ENCODE assay signal across 28 cellular contexts in the genomic region with DNA sequence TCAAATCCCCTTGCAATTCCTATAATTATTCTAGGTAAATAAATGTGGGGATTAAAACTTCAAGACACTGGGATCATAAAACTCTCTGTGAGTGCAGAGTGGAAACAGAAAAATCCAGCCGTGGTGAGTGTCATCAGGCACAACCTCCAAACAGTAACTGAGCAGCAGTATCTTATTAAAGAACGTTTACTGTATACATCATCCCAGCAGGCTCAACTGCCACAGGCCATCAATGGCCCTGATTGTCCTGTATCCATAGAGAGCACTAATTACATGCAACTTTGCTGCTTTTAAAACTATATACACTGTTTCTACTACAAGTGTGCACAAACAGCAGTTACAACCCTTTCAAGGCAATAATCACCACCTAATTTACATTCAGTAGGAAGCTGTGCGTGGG. TPM values are rescaled to one million over a fixed set of nuclear protein-coding genes. Genes with fewer than 3 reads are reported as not detected.
DNase-seq lines count a peak whose midpoint lies in the region; ATAC-seq and TF ChIP-seq lines count a peak whose summit lies in the region.
"Had no signal": no experiment of that assay in that cellular context is flagged by ENCODE, and none has a peak within 500 bp of the region (broad histone marks: within the 10 kb centered on the region; RNA-seq: fewer than 3 reads in every experiment).

No MANE protein-coding gene starts in this region.

- DNase-seq in NCI-H82 (lab: John Stamatoyannopoulos, UW) (peak; percentile 25), NCI-H82 treated with DMSO at 0.1 percent for 48 hours (lab: John Stamatoyannopoulos, UW; ENCODE audit: unreplicated experiment) (no peak), NCI-H2081 (lab: John Stamatoyannopoulos, UW) (peak; percentile 20 to 81), esophagus muscularis mucosa (ENCODE audit: extremely low spot score) (no peak)
- no peak for DNase-seq in activated naive CD4-positive, alpha-beta T cell (lab: John Stamatoyannopoulos, UW)
- DNase-seq: activated CD4-positive, alpha-beta T cell treated with anti-CD3 and anti-CD28 coated beads for 4 hours; activated CD8-positive, alpha-beta T cell treated with anti-CD3 and anti-CD28 coated beads, Interleukin-2, amount 10 ng/mL, durations not matched to agents 7 days and 5 days; activated naive CD4-positive, alpha-beta T cell treated with anti-CD3 and anti-CD28 coated beads, Interleukin-2, amount 50 U/mL, for 16 hours; AML-193; CD4-positive, alpha-beta T cell; H7; left lung; mesendoderm; MM.1S; NCI-H1694; NCI-H774; right cardiac atrium; stimulated activated CD4-positive, alpha-beta T cell treated with anti-CD3 and anti-CD28 coated beads, Interleukin-1b, Interleukin-23, amount 100 ng/mL, for 48 hours; T1000; uterus had no signal

- H3K4me3 ChIP-seq in esophagus muscularis mucosa, result no peak overlapping the region
- H3K4me3 ChIP-seq: breast epithelium, left lung, uterus had no signal

- no peak for ATAC-seq in GM21390 (IDR thresholded peaks at IDR 0.05; ENCODE audit: unreplicated experiment)
- ATAC-seq: activated CD8-positive, alpha-beta T cell treated with anti-CD3 and anti-CD28 coated beads, Interleukin-2, amount 10 ng/mL, durations not matched to agents 7 days and 5 days; activated T-helper 17 cell treated with anti-CD3 and anti-CD28 coated beads, Interleukin-2, amount 50 U/mL, for 72 hours; left lung; right cardiac atrium had no signal

- no peaks in the 10 kb centered on the region for H3K36me3 ChIP-seq in esophagus muscularis mucosa
- H3K36me3 ChIP-seq: breast epithelium, left lung, uterus had no signal

- no peak for TF ChIP-seq POLR2A in esophagus muscularis mucosa (IDR thresholded peaks at IDR 0.05; ENCODE audit: low read depth)

- no peaks in the 10 kb centered on the region for H3K9me3 ChIP-seq in esophagus muscularis mucosa
- H3K9me3 ChIP-seq: breast epithelium, left lung, uterus had no signal

- WGBS in esophagus muscularis mucosa, result 70% methylated on average over 3 of the region's 3 CpGs

- H3K4me1 ChIP-seq in esophagus muscularis mucosa, result peaks cover 4 to 29% (median 12%) of the 10 kb centered on the region in 4 donors
- H3K4me1 ChIP-seq: breast epithelium, uterus had no signal

- intact Hi-C loops in esophagus muscularis mucosa (cut with DNase I), result no loop called here

- no peak for TF ChIP-seq CTCF in esophagus muscularis mucosa (IDR thresholded peaks at IDR 0.05)

- H3K27ac ChIP-seq in cingulate gyrus (ENCODE audit: low read depth, low read length) (peak overlapping the region; percentile 43), temporal lobe (ENCODE audit: low read depth, low read length) (peak overlapping the region; percentile 30), esophagus muscularis mucosa (replicated peaks in 1 of 4) (no peak overlapping the region)
- H3K27ac ChIP-seq: breast epithelium, HL-60, KMS-11, left lung, uterus, VCaP had no signal

- no peaks in the 10 kb centered on the region for H3K27me3 ChIP-seq in esophagus muscularis mucosa
- H3K27me3 ChIP-seq: breast epithelium, left lung, uterus had no signal

- TF ChIP-seq EP300 in esophagus muscularis mucosa (IDR thresholded peaks at IDR 0.05), result no peak

RNA-seq across cellular contexts. Expression of a gene that starts 23.9 kb away (rescaled TPM):
- 38.1 TPM for total RNA-seq in temporal lobe
- total RNA-seq in esophagus muscularis mucosa, result 10 to 100 TPM in 2 of 4 donors, 1 to 10 TPM in 2; 7.0 to 11.6 (median 9.8) TPM
- total RNA-seq: activated CD8-positive, alpha-beta T cell treated with anti-CD3 and anti-CD28 coated beads, Interleukin-2, amount 10 ng/mL, durations not matched to agents 7 days and 5 days had no signal

Comparison
In these comparisons a context has a peak if more than half of its experiments do, and no peak if none do; other contexts are left out.
1. DNase-seq: peak in NCI-H82 (single experiment) and NCI-H2081 (2 of 2); none in NCI-H82 treated with DMSO at 0.1 percent for 48 hours (single experiment), activated naive CD4-positive, alpha-beta T cell (0 of 4) and esophagus muscularis mucosa (single experiment).
2. H3K27ac ChIP-seq: peak in cingulate gyrus (single experiment) and temporal lobe (single experiment); none in esophagus muscularis mucosa (0 of 4).